10 cellular contexts compared by ENCODE assay signal in the genomic region with DNA sequence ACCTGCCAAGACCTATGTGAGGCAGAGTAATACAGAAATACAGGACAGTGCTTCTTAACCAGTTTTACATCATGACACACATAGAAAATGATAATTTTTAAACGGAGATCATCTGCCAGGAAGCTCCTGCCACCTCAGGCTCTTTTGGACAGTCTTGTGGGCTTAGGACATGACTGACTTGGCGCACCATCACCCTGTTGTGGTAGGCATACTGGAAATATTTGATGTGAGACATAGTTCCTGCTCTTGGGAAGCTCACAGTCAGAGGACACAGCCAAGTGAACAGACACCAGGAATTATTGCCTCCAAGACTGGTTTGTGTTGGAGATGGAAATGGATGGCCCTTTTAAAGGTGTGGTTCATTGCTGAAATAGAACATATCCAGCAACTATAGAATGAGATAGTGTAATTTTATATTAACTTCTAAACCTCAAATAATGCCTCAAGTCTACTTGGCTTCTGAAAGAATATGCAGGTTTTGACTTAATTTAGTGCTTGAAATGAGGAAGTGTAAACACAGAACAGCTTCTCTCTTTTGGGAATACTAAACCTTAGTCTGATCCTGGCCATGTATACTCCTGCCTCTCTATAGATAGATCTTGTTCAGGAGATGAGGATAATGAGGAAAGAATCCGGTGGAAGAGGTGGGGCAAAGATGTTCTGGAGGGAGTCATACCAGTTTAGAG. TPM values are rescaled to one million over a fixed set of nuclear protein-coding genes. Genes with fewer than 3 reads are reported as not detected.
A peak's percentile ranks its signal among the peaks of the same experiment; 100 is the strongest.
DNase-seq lines count a peak whose midpoint lies in the region; ATAC-seq and TF ChIP-seq lines count a peak whose summit lies in the region.
"Had no signal": no experiment of that assay in that cellular context is flagged by ENCODE, and none has a peak within 500 bp of the region (broad histone marks: within the 10 kb centered on the region; RNA-seq: fewer than 3 reads in every experiment).

No MANE protein-coding gene starts in this region.

- H3K4me1 ChIP-seq in adrenal gland (replicated peaks in 1 of 2) (peaks cover 55 to 91% of the 10 kb centered on the region in 2 donors), right cardiac atrium (ENCODE audit: control insufficient read depth, insufficient read depth, low read length) (peaks cover 4% of the 10 kb centered on the region)

- no peak overlapping the region for H3K4me3 Mint-ChIP-seq in mesothelial cell of epicardium

- no peaks in the 10 kb centered on the region for H3K27me3 Mint-ChIP-seq in mesothelial cell of epicardium (ENCODE audit: low read depth)

- no peaks in the 10 kb centered on the region for H3K9me3 ChIP-seq in adrenal gland (replicated peaks in 1 of 3)
- H3K9me3 ChIP-seq in right cardiac atrium (ENCODE audit: control insufficient read depth, low read length) = no peaks in the 10 kb centered on the region

- WGBS in adrenal gland, 4 donors = 45 to 54% (median 49%) methylated on average over 3 of the region's 3 CpGs
- 46% methylated on average over 3 of the region's 3 CpGs for WGBS in right cardiac atrium

- intact Hi-C loops in adrenal gland (cut with DNase I) = no loop called here
- intact Hi-C loops in right cardiac atrium (cut with DNase I) = no loop called here

- peak; percentile 45 to 50 for ATAC-seq in right cardiac atrium
- ATAC-seq in HG03045 (IDR thresholded peaks at IDR 0.05; ENCODE audit: unreplicated experiment) = no peak

- peak overlapping the region; percentile 22; the same call in 1 of the 2 replicates for H3K27ac ChIP-seq in HL-60 (replicated peaks)
- peak overlapping the region in 3 of 5 donors; percentile 50 to 72 (median 61) for H3K27ac ChIP-seq in adrenal gland
- H3K27ac ChIP-seq in right cardiac atrium (ENCODE audit: low read length) = peak overlapping the region; percentile 68
- H3K27ac ChIP-seq in substantia nigra (ENCODE audit: low read depth, low read length, poor library complexity, severe bottlenecking) = peak overlapping the region; percentile 83

- H3K27ac Mint-ChIP-seq in mesothelial cell of epicardium = no peak overlapping the region

- peaks cover 1% of the 10 kb centered on the region for H3K36me3 Mint-ChIP-seq in mesothelial cell of epicardium

- H3K36me3 ChIP-seq in adrenal gland (replicated peaks in 1 of 2) = peaks cover 0 to 38% of the 10 kb centered on the region in 2 donors

- TF ChIP-seq POLR2A in adrenal gland (IDR thresholded peaks at IDR 0.05) = no peak

- no peaks in the 10 kb centered on the region for H3K9me3 Mint-ChIP-seq in mesothelial cell of epicardium

- H3K4me1 Mint-ChIP-seq in mesothelial cell of epicardium = peaks cover 3% of the 10 kb centered on the region

- TF ChIP-seq CTCF in HL-60 (IDR thresholded peaks at IDR 0.05; ENCODE audit: insufficient read depth, low read length) (no peak), adrenal gland (IDR thresholded peaks at IDR 0.05) (no peak), mesothelial cell of epicardium (IDR thresholded peaks at IDR 0.05; ENCODE audit: unreplicated experiment) (no peak)

- H3K4me3 ChIP-seq in HL-60 (replicated peaks; ENCODE audit: insufficient read depth, low read length) (no peak overlapping the region), adrenal gland (peak overlapping the region in 1 of 4 donors; percentile 18), right cardiac atrium (ENCODE audit: low read length) (no peak overlapping the region)

- no peak for DNase-seq in HL-60 (ENCODE audit: low read depth in 1 of 2, low spot score in 1 of 2)
- DNase-seq in adrenal gland = peak in 1 of 7 donors; percentile 46
- DNase-seq in right cardiac atrium = no peak
- no peak for DNase-seq in substantia nigra (lab: John Stamatoyannopoulos, UW)
- no peak for DNase-seq in NCI-H1105 (lab: John Stamatoyannopoulos, UW)
- DNase-seq in mesothelial cell of epicardium (ENCODE audit: low spot score in 2 of 2, unreplicated experiment in 2 of 2) = no peak
- DNase-seq in activated CD4-positive, CD25-positive, alpha-beta regulatory T cell treated with anti-CD3 and anti-CD28 coated beads, Interleukin-2, amount 50 U/mL, for 72 hours = no peak
- DNase-seq: NCI-H187, SHP77 treated with DMSO at 0.1 percent for 48 hours had no signal

- no peaks in the 10 kb centered on the region for H3K27me3 ChIP-seq in HL-60 (ENCODE audit: insufficient read depth, poor library complexity, severe bottlenecking)
- H3K27me3 ChIP-seq in adrenal gland = no peaks in the 10 kb centered on the region
- H3K27me3 ChIP-seq in right cardiac atrium (ENCODE audit: control insufficient read depth, insufficient read depth) = no peaks in the 10 kb centered on the region

RNA-seq across cellular contexts. Expression of gene CPEB4, which starts 19.7 kb away (rescaled TPM):
- total RNA-seq in adrenal gland (100 to 1,000 TPM; 107 to 381 (median 155) TPM), right cardiac atrium (100 to 1,000 TPM in 2 of 4 donors, 10 to 100 TPM in 2; 92.4 to 152 (median 98.8) TPM), mesothelial cell of epicardium (9.5 to 15.7 TPM (median 15.3 TPM) in 3 replicates)
- polyA plus RNA-seq in adrenal gland (10 to 100 TPM; 34.4 to 60.2 (median 42.9) TPM), right cardiac atrium (23.9 TPM)

Comparison
In these comparisons a context has a peak if more than half of its experiments do, and no peak if none do; other contexts are left out.
1. H3K27ac ChIP-seq: peak in every context shown above with its lines; median percentile 83 in substantia nigra; 68 in right cardiac atrium; 61 in adrenal gland; 22 in HL-60.